In genomic region chr14:91405241-91405721, GRCh38 we compare ENCODE assay signal across 12 cellular contexts. TPM values are rescaled to one million over a fixed set of nuclear protein-coding genes. Genes with fewer than 3 reads are reported as not detected.
DNase-seq lines count a peak whose midpoint lies in the region; ATAC-seq and TF ChIP-seq lines count a peak whose summit lies in the region.
"Had no signal": no experiment of that assay in that cellular context is flagged by ENCODE, and none has a peak within 500 bp of the region (broad histone marks: within the 10 kb centered on the region; RNA-seq: fewer than 3 reads in every experiment).

No MANE protein-coding gene starts in this region.

- no peaks in the 10 kb centered on the region for H3K27me3 ChIP-seq in CD8-positive, alpha-beta memory T cell (ENCODE audit: insufficient read depth, low read length, poor library complexity, severe bottlenecking)
- H3K27me3 ChIP-seq in A673 (replicated peaks; ENCODE audit: insufficient read depth, low read depth, low read length, poor library complexity), result no peaks in the 10 kb centered on the region
- H3K27me3 ChIP-seq: BE2C, suprapubic skin had no signal

- POLR2A ChIA-PET in CD8-positive, alpha-beta memory T cell (lab: Charles Lee), result interaction anchor here (0.5 to 5.2 kb wide), 7 partner anchors 9 to 88 kb away, joined by 3 to 58 read pairs (median 4); partner anchors contain the start of gene CCDC88C
- POLR2A ChIA-PET in A673 (lab: Charles Lee; ENCODE audit: low non-redundant PET), result no interaction called here

- DNase-seq in CD8-positive, alpha-beta memory T cell, result peak; percentile 61 to 88 (median 77)
- DNase-seq in activated CD4-positive, alpha-beta T cell treated with anti-CD3 and anti-CD28 coated beads, Interleukin-2, amount 50 U/mL, for 1 hour, result peak; percentile 74
- DNase-seq in activated naive CD4-positive, alpha-beta T cell treated with anti-CD3 and anti-CD28 coated beads, Interleukin-2, amount 50 U/mL, for 72 hours (ENCODE audit: low spot score in 2 of 2), result peak in 1 of 2 donors; percentile 63
- DNase-seq in stimulated activated CD4-positive, alpha-beta T cell treated with anti-CD3 and anti-CD28 coated beads, Interleukin-4, amount 100 ng/mL, for 1 hour, result peak; percentile 75
- no peak for DNase-seq in NOMO-1 treated with dmso at 0.1 percent for 144 hours (lab: John Stamatoyannopoulos, UW; ENCODE audit: unreplicated experiment)
- no peak for DNase-seq in NCI-H2107 (lab: John Stamatoyannopoulos, UW)
- no peak for DNase-seq in A673 (ENCODE audit: low spot score)
- DNase-seq: BE2C, KG1 had no signal

- no TSS peak for BruUV-seq in A673 (replicated peaks; lab: Mats Ljungman, UMichigan)

- H3K4me3 Mint-ChIP-seq in CD8-positive, alpha-beta memory T cell, result peak overlapping the region; percentile 68 to 91 (median 82)

- peak overlapping the region; percentile 92 to 100 (median 96) for H3K27ac Mint-ChIP-seq in CD8-positive, alpha-beta memory T cell
- H3K27ac Mint-ChIP-seq in activated naive CD4-positive, alpha-beta T cell treated with anti-CD3 and anti-CD28 coated beads, Interleukin-2, amount 50 U/mL, for 72 hours, result peak overlapping the region; percentile 70 to 92

- peaks cover 14 to 56% (median 34%) of the 10 kb centered on the region in 3 donors for H3K36me3 Mint-ChIP-seq in CD8-positive, alpha-beta memory T cell
- H3K36me3 Mint-ChIP-seq in activated naive CD4-positive, alpha-beta T cell treated with anti-CD3 and anti-CD28 coated beads, Interleukin-2, amount 50 U/mL, for 72 hours, result peaks cover 15 to 53% of the 10 kb centered on the region in 2 donors

- intact Hi-C loops in A673 (cut with micrococcal nuclease; ENCODE audit: unreplicated experiment), result no loop called here

- peaks cover 0 to 1% of the 10 kb centered on the region in 2 donors for H3K27me3 Mint-ChIP-seq in CD8-positive, alpha-beta memory T cell

- no peaks in the 10 kb centered on the region for H3K9me3 ChIP-seq in CD8-positive, alpha-beta memory T cell (ENCODE audit: low read length)
- no peaks in the 10 kb centered on the region for H3K9me3 ChIP-seq in A673 (ENCODE audit: low read depth, low read length, poor library complexity, severe bottlenecking)
- H3K9me3 ChIP-seq: BE2C, suprapubic skin had no signal

- CTCF ChIA-PET in CD8-positive, alpha-beta memory T cell (lab: Charles Lee), result interaction anchor here (0.8 to 13.8 kb wide), 10 partner anchors 11 to 89 kb away, joined by 3 to 211 read pairs (median 4); partner anchors contain the start of gene CCDC88C
- CTCF ChIA-PET in A673 (lab: Charles Lee), result no interaction called here

- peaks cover 89 to 98% (median 94%) of the 10 kb centered on the region in 3 donors for H3K4me1 Mint-ChIP-seq in CD8-positive, alpha-beta memory T cell

- H3K9me3 Mint-ChIP-seq in CD8-positive, alpha-beta memory T cell, result no peaks in the 10 kb centered on the region
- no peaks in the 10 kb centered on the region for H3K9me3 Mint-ChIP-seq in activated naive CD4-positive, alpha-beta T cell treated with anti-CD3 and anti-CD28 coated beads, Interleukin-2, amount 50 U/mL, for 72 hours

- no peak for TF ChIP-seq CTCF in A673 (conservative IDR thresholded peaks at IDR 0.05; ENCODE audit: low read depth, low read length)

- H3K4me3 ChIP-seq in CD8-positive, alpha-beta memory T cell (ENCODE audit: low read length), result peak overlapping the region; percentile 61
- H3K4me3 ChIP-seq in A673 (ENCODE audit: low read depth, low read length, poor library complexity, severe bottlenecking), result no peak overlapping the region
- H3K4me3 ChIP-seq: lung, suprapubic skin had no signal

- peaks cover 97% of the 10 kb centered on the region for H3K4me1 ChIP-seq in CD8-positive, alpha-beta memory T cell (ENCODE audit: insufficient read depth, low read length)
- peaks cover 5% of the 10 kb centered on the region for H3K4me1 ChIP-seq in A673 (ENCODE audit: insufficient read depth, low read length, poor library complexity, severe bottlenecking)
- H3K4me1 ChIP-seq: suprapubic skin had no signal

- ATAC-seq in activated naive CD4-positive, alpha-beta T cell treated with anti-CD3 and anti-CD28 coated beads, Interleukin-2, amount 50 U/mL, for 72 hours, result peak in 1 of 2 donors; percentile 39
- no peak for ATAC-seq in GM18517 (IDR thresholded peaks at IDR 0.05; ENCODE audit: unreplicated experiment)

- peak overlapping the region; percentile 62 for H3K27ac ChIP-seq in CD8-positive, alpha-beta memory T cell (ENCODE audit: low read depth, low read length)
- no peak overlapping the region for H3K27ac ChIP-seq in A673 (ENCODE audit: low read depth, low read length, poor library complexity, severe bottlenecking)
- H3K27ac ChIP-seq: suprapubic skin had no signal

- peaks cover 33% of the 10 kb centered on the region for H3K36me3 ChIP-seq in CD8-positive, alpha-beta memory T cell (ENCODE audit: insufficient read depth, low read length)
- H3K36me3 ChIP-seq in A673 (ENCODE audit: insufficient read depth, low read length, poor library complexity, severe bottlenecking), result peaks cover 8% of the 10 kb centered on the region
- H3K36me3 ChIP-seq: BE2C had no signal

RNA-seq across cellular contexts. Expression of gene CCDC88C, which starts 12.3 kb away (rescaled TPM):
- 10 to 100 TPM; 71.7 to 74.1 TPM for total RNA-seq in CD8-positive, alpha-beta memory T cell
- polyA plus RNA-seq in CD8-positive, alpha-beta memory T cell, result 42.3 TPM
- 100 to 1,000 TPM in 1 of 2 donors, 10 to 100 TPM in 1; 98.8 to 113 TPM for total RNA-seq in activated naive CD4-positive, alpha-beta T cell treated with anti-CD3 and anti-CD28 coated beads, Interleukin-2, amount 50 U/mL, for 72 hours
- 36.8 and 49.1 TPM in 2 replicates for total RNA-seq in A673 (2021)

Comparison
In these comparisons a context has a peak if more than half of its experiments do, and no peak if none do; other contexts are left out.
1. DNase-seq: peak in CD8-positive, alpha-beta memory T cell (5 of 5), activated CD4-positive, alpha-beta T cell treated with anti-CD3 and anti-CD28 coated beads, Interleukin-2, amount 50 U/mL, for 1 hour (single experiment) and stimulated activated CD4-positive, alpha-beta T cell treated with anti-CD3 and anti-CD28 coated beads, Interleukin-4, amount 100 ng/mL, for 1 hour (single experiment); none in NOMO-1 treated with dmso at 0.1 percent for 144 hours (single experiment), NCI-H2107 (single experiment) and A673 (single experiment).